In the genomic region with DNA sequence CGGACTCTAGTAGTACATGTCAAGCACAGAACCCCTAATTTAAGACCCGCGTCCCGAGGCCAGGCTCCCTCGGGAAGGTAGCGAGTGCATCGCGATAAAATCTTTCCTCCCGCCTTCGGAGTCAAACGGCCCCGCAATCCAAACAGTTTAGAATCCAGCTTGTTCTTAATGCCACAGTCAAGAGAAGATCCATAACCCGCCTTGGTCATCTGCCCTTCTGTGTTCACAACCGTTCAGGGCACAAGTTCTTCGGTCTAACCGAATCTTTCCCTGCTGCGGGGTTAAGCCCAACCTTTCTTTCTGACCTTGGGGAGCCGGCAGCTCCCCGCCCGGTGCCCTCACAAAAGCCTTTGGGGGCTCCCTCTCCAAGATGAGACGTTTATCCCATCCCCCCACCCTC, we compare ENCODE assay signal across 8 cellular contexts. TPM values are rescaled to one million over a fixed set of nuclear protein-coding genes. Genes with fewer than 3 reads are reported as not detected.
DNase-seq lines count a peak whose midpoint lies in the region; ATAC-seq and TF ChIP-seq lines count a peak whose summit lies in the region.

No MANE protein-coding gene starts in this region.

- peak overlapping the region; percentile 98 for H3K18ac ChIP-seq in neuronal stem cell (ENCODE audit: low read length)

- H3K36me3 Mint-ChIP-seq in T-helper 17 cell (ENCODE audit: low read depth): peaks cover 7% of the 10 kb centered on the region

- no peak overlapping the region for H2BK15ac ChIP-seq in neuronal stem cell (ENCODE audit: low read length)

- peaks cover 13% of the 10 kb centered on the region for H3K36me3 ChIP-seq in A673 (ENCODE audit: insufficient read depth, low read length, poor library complexity, severe bottlenecking)
- H3K36me3 ChIP-seq in esophagus squamous epithelium: peaks cover 0 to 16% (median 5%) of the 10 kb centered on the region in 3 donors
- H3K36me3 ChIP-seq in neuronal stem cell (replicated peaks in 1 of 2; ENCODE audit: control insufficient read depth in 2 of 2, insufficient read depth in 2 of 2, low read length in 2 of 2): peaks cover 8 to 37% of the 10 kb centered on the region in 2 donors

- no peak for TF ChIP-seq POLR2A in esophagus squamous epithelium (IDR thresholded peaks at IDR 0.05)

- intact Hi-C loops in A673 (cut with micrococcal nuclease; ENCODE audit: unreplicated experiment): loop anchor here (5.0 kb wide), 1 partner anchor 39 kb away; the partner anchor contains the start of gene COG1
- intact Hi-C loops in esophagus squamous epithelium (cut with DNase I): no loop called here

- H2BK5ac ChIP-seq in neuronal stem cell (ENCODE audit: low read length): no peak overlapping the region

- TF ChIP-seq CTCF in A673 (conservative IDR thresholded peaks at IDR 0.05; ENCODE audit: low read depth, low read length) (no peak), GM13977 (IDR thresholded peaks at IDR 0.05; ENCODE audit: extremely low read depth, insufficient read depth, missing control alignments) (no peak), esophagus squamous epithelium (IDR thresholded peaks at IDR 0.05) (no peak)

- H3K4ac ChIP-seq in neuronal stem cell (ENCODE audit: low read length): no peak overlapping the region

- H3K27me3 Mint-ChIP-seq in T-helper 17 cell: no peaks in the 10 kb centered on the region

- POLR2A ChIA-PET in A673 (lab: Charles Lee; ENCODE audit: low non-redundant PET): no interaction called here

- CTCF ChIA-PET in A673 (lab: Charles Lee): no interaction called here

- H3K27me3 ChIP-seq in A673 (replicated peaks; ENCODE audit: insufficient read depth, low read depth, low read length, poor library complexity) (no peaks in the 10 kb centered on the region), esophagus squamous epithelium (no peaks in the 10 kb centered on the region), neuronal stem cell (ENCODE audit: control insufficient read depth in 3 of 3, insufficient read depth in 3 of 3, low read depth in 1 of 3, low read length in 3 of 3) (no peaks in the 10 kb centered on the region)

- no TSS peak for BruUV-seq in A673 (replicated peaks; lab: Mats Ljungman, UMichigan)

- ATAC-seq in T-helper 17 cell (no peak), HG02610 (IDR thresholded peaks at IDR 0.05; ENCODE audit: unreplicated experiment) (no peak)

- H3K14ac ChIP-seq in neuronal stem cell (ENCODE audit: low read length): no peak overlapping the region

- peak overlapping the region; percentile 97 for H3K9ac ChIP-seq in neuronal stem cell (ENCODE audit: low read depth, low read length, poor library complexity)

- H4K91ac ChIP-seq in neuronal stem cell (ENCODE audit: low read depth, low read length, poor library complexity): no peak overlapping the region

- H3K4me1 Mint-ChIP-seq in T-helper 17 cell: peaks cover 54% of the 10 kb centered on the region

- H3K4me3 ChIP-seq in A673 (ENCODE audit: low read depth, low read length, poor library complexity, severe bottlenecking) (peak overlapping the region; percentile 98), esophagus squamous epithelium (peak overlapping the region; percentile 81 to 100 (median 97)), neuronal stem cell (ENCODE audit: low read length in 2 of 2) (peak overlapping the region; percentile 89 to 97)

- peak overlapping the region; percentile 90 for H2AFZ ChIP-seq in neuronal stem cell (ENCODE audit: low read length)

- H3K4me1 ChIP-seq in A673 (ENCODE audit: insufficient read depth, low read length, poor library complexity, severe bottlenecking): peaks cover 30% of the 10 kb centered on the region
- H3K4me1 ChIP-seq in esophagus squamous epithelium: peaks cover 25 to 66% (median 44%) of the 10 kb centered on the region in 3 donors
- peaks cover 8 to 9% of the 10 kb centered on the region in 2 donors for H3K4me1 ChIP-seq in neuronal stem cell (ENCODE audit: control insufficient read depth in 2 of 2, insufficient read depth in 1 of 2, low read depth in 1 of 2, low read length in 2 of 2)

- no peak overlapping the region for H3K23ac ChIP-seq in neuronal stem cell (ENCODE audit: low read depth, low read length, poor library complexity)

- no peak overlapping the region for H2BK120ac ChIP-seq in neuronal stem cell (ENCODE audit: low read depth, low read length)

- H3K27ac ChIP-seq in A673 (ENCODE audit: low read depth, low read length, poor library complexity, severe bottlenecking) (peak overlapping the region; percentile 94), esophagus squamous epithelium (peak overlapping the region; percentile 92 to 98 (median 95)), neuronal stem cell (replicated peaks; ENCODE audit: low read length) (peak overlapping the region; percentile 88)

- peak overlapping the region; percentile 75 for H3K4me2 ChIP-seq in neuronal stem cell (ENCODE audit: insufficient read depth, low read length, poor library complexity, severe bottlenecking)

- WGBS in esophagus squamous epithelium, 2 donors: 0% methylated on average over 20 to 21 of the region's 21 CpGs
- WGBS in neuronal stem cell (ENCODE audit: extremely low coverage in 2 of 2, insufficient read length in 2 of 2, insufficient replicate concordance in 1 of 2), 2 donors: no CpG with 5 or more reads among the region's 21 CpGs

- H2BK12ac ChIP-seq in neuronal stem cell (ENCODE audit: low read length): no peak overlapping the region

- H3K79me1 ChIP-seq in neuronal stem cell (ENCODE audit: low read depth, low read length): peaks cover 7% of the 10 kb centered on the region

- peak overlapping the region; percentile 95 for H3K4me3 Mint-ChIP-seq in T-helper 17 cell

- peak overlapping the region; percentile 98 for H3K27ac Mint-ChIP-seq in T-helper 17 cell

- in situ Hi-C loops in GM13977 (cut with MboI; ENCODE audit: low pct_unique_long_range_greater_than_20kb, low sequenced_read_pairs, unreplicated experiment): no loop called here

- H3K9me3 ChIP-seq in A673 (ENCODE audit: low read depth, low read length, poor library complexity, severe bottlenecking) (no peaks in the 10 kb centered on the region), T-helper 17 cell (ENCODE audit: control insufficient read depth, low read length, poor library complexity, severe bottlenecking) (no peaks in the 10 kb centered on the region), esophagus squamous epithelium (no peaks in the 10 kb centered on the region), neuronal stem cell (replicated peaks in 1 of 2; ENCODE audit: control insufficient read depth in 2 of 2, insufficient read depth in 1 of 2, low read depth in 1 of 2, low read length in 2 of 2) (no peaks in the 10 kb centered on the region)

- no peak overlapping the region for H4K8ac ChIP-seq in neuronal stem cell (ENCODE audit: low read depth, low read length)

- DNase-seq in A673 (ENCODE audit: low spot score) (peak; percentile 25), GM13977 (ENCODE audit: low spot score) (peak; percentile 33), T-helper 17 cell (no peak), esophagus squamous epithelium (lab: John Stamatoyannopoulos, UW) (no peak), neuronal stem cell (ENCODE audit: low spot score) (no peak), 8988T (no peak), NCI-H1048 (lab: John Stamatoyannopoulos, UW) (no peak)

- H2AK5ac ChIP-seq in neuronal stem cell (ENCODE audit: low read depth, low read length): peak overlapping the region; percentile 70

RNA-seq across cellular contexts. Expression of gene CPSF4L, which starts 30.3 kb away (rescaled TPM):
- total RNA-seq in A673 (2021) (0.24 TPM in 1 of 2 replicates, not detected in the other), T-helper 17 cell (not detected), esophagus squamous epithelium (not detected)
- polyA plus RNA-seq in neuronal stem cell (2013, experiment 1 of 2): not detected
- polyA plus RNA-seq in neuronal stem cell (2013, experiment 2 of 2): not detected

RNA-seq across cellular contexts. Expression of gene COG1, which starts 38.5 kb away (rescaled TPM):
- total RNA-seq in A673 (2021): 32.2 and 36.0 TPM in 2 replicates
- total RNA-seq in T-helper 17 cell: 10 to 100 TPM; 64.4 to 70.0 TPM
- 10 to 100 TPM in 1 of 4 donors, 1 to 10 TPM in 3; 8.0 to 14.7 (median 9.2) TPM for total RNA-seq in esophagus squamous epithelium
- 22.7 TPM for polyA plus RNA-seq in neuronal stem cell (2013, experiment 1 of 2)
- 25.4 TPM for polyA plus RNA-seq in neuronal stem cell (2013, experiment 2 of 2)

Comparison
In these comparisons a context has a peak if more than half of its experiments do, and no peak if none do; other contexts are left out.
1. DNase-seq: peak in A673 (single experiment) and GM13977 (single experiment); none in T-helper 17 cell (0 of 3), esophagus squamous epithelium (single experiment), neuronal stem cell (single experiment), 8988T (single experiment) and NCI-H1048 (single experiment).
2. Peak in every context shown above with its lines, with median percentiles within 50 percentile points of each other: H3K27ac ChIP-seq and H3K4me3 ChIP-seq.